In the genomic region with DNA sequence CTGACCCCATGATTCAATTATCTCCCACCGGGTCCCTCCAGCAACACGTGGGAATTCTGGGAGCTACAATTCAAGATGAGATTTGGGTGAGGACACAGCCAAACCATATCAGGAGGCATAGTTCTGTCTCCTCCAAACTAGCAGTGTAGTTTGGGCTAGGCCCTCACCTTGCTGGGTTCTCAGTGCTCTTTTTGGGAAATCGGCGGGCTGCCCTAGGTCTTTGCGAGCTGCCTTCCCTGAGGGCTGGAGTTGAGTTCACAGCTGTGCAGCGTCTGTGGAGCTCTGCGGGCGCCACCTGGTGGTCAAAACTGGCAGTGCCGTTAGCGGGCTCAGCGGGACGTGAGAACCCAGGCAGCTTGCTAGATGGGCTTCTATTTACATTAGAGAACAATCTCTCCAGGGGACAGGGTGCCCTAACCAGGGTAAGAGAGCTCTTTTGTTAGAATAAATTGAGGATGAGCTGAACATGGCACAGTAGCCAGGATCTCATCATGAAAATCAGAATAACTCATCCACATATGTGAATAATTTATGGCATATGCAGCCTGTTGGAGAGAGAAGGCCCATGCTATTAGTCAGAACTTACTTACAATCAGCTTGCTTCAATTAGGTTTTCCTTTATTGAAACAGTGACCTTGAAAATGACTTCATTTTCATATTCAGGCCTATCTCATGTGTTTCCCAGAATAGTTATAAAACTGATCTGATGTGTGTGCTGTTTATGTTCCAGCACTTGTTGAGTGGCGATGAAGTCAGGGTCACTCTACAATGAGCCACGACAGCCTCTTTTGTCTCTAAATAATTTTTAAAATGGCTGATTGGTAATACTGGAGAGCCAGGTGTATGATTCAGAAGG, we compare ENCODE assay signal across 8 cellular contexts. TPM values are rescaled to one million over a fixed set of nuclear protein-coding genes. Genes with fewer than 3 reads are reported as not detected.
DNase-seq lines count a peak whose midpoint lies in the region; ATAC-seq and TF ChIP-seq lines count a peak whose summit lies in the region.

No MANE protein-coding gene starts in this region.

- H3K27me3 ChIP-seq in HUES48 (ENCODE audit: control insufficient read depth, insufficient read depth, low read length), result peaks cover 56% of the 10 kb centered on the region
- H3K27me3 ChIP-seq in OCI-LY3 (ENCODE audit: low read depth, low read length), result peaks cover 2% of the 10 kb centered on the region; the same call in 1 of the 2 replicates
- no peaks in the 10 kb centered on the region for H3K27me3 ChIP-seq in esophagus muscularis mucosa

- no peak for TF ChIP-seq POLR2A in esophagus muscularis mucosa (IDR thresholded peaks at IDR 0.05; ENCODE audit: low read depth)

- H3K9ac ChIP-seq in HUES48 (ENCODE audit: low read depth, low read length) (no peak overlapping the region), OCI-LY3 (ENCODE audit: low read length) (no peak overlapping the region)

- peak; percentile 97 for ATAC-seq in GM21576 (IDR thresholded peaks at IDR 0.05; ENCODE audit: unreplicated experiment)

- no peaks in the 10 kb centered on the region for H3K9me3 Mint-ChIP-seq in nephron

- no peaks in the 10 kb centered on the region for H3K79me2 ChIP-seq in OCI-LY3 (ENCODE audit: low read length)

- intact Hi-C loops in esophagus muscularis mucosa (cut with DNase I), result loop anchor here (2.0 to 10.0 kb wide), 2 partner anchors 215 to 555 kb away; no protein-coding TSS in a partner anchor

- H2AFZ ChIP-seq in OCI-LY3 (ENCODE audit: low read depth, low read length), result 0 out of 2 replicates have a peak overlapping the region, but pooled peaks have one; percentile 70

- whole genome bisulfite sequencing in esophagus muscularis mucosa, result 29% methylated on average over 8 of the region's 14 CpGs

- 0 out of 2 replicates have a peak overlapping the region, but pooled peaks have one; percentile 8 for H3K4me3 ChIP-seq in HUES48 (ENCODE audit: low read depth, low read length)
- peak overlapping the region; percentile 43 for H3K4me3 ChIP-seq in OCI-LY3 (ENCODE audit: low read length)
- no peak overlapping the region for H3K4me3 ChIP-seq in esophagus muscularis mucosa

- H3K4me3 Mint-ChIP-seq in nephron, result peak overlapping the region in 1 of 3 experiments; percentile 11

- no peaks in the 10 kb centered on the region for H3K36me3 Mint-ChIP-seq in nephron (ENCODE audit: low read depth)

- peaks cover 10% of the 10 kb centered on the region for H3K4me1 Mint-ChIP-seq in nephron

- TF ChIP-seq EP300 in esophagus muscularis mucosa (IDR thresholded peaks at IDR 0.05), result no peak

- no peaks in the 10 kb centered on the region for H4K20me1 ChIP-seq in OCI-LY3 (ENCODE audit: insufficient read depth, low read length)

- DNase-seq in DMS79 treated with DMSO at 0.1 percent for 48 hours (lab: John Stamatoyannopoulos, UW) (peak; percentile 56), activated T-cell treated with anti-CD3 and anti-CD28 coated beads for 1 hour (ENCODE audit: low read depth) (peak; percentile 91), esophagus muscularis mucosa (ENCODE audit: extremely low spot score) (peak; percentile 97)
- peak; percentile 60 to 90 (median 80) for DNase-seq in stimulated activated naive CD4-positive, alpha-beta T cell (lab: John Stamatoyannopoulos, UW)

- peaks cover 21% of the 10 kb centered on the region for H3K27me3 Mint-ChIP-seq in nephron (ENCODE audit: low read depth)

- no peak overlapping the region for H3K27ac Mint-ChIP-seq in nephron

- H3K36me3 ChIP-seq in HUES48 (ENCODE audit: control insufficient read depth, insufficient read depth, low read length), result no peaks in the 10 kb centered on the region
- no peaks in the 10 kb centered on the region for H3K36me3 ChIP-seq in OCI-LY3 (replicated peaks; ENCODE audit: low read depth, low read length)
- no peaks in the 10 kb centered on the region for H3K36me3 ChIP-seq in esophagus muscularis mucosa

- peak overlapping the region; percentile 68 for H3K4me2 ChIP-seq in OCI-LY3 (ENCODE audit: low read length)

- peaks cover 4% of the 10 kb centered on the region; the same call in 1 of the 2 replicates for H3K4me1 ChIP-seq in HUES48 (ENCODE audit: control insufficient read depth, insufficient read depth, low read length)
- no peaks in the 10 kb centered on the region; the same call in 1 of the 2 replicates for H3K4me1 ChIP-seq in OCI-LY3 (ENCODE audit: low read length)
- peaks cover 3 to 13% (median 9%) of the 10 kb centered on the region in 4 donors for H3K4me1 ChIP-seq in esophagus muscularis mucosa

- TF ChIP-seq CTCF in OCI-LY3 (IDR thresholded peaks at IDR 0.05; ENCODE audit: low read depth, low read length) (peak; percentile 86), esophagus muscularis mucosa (IDR thresholded peaks at IDR 0.05) (peak in 2 of 3 experiments; percentile 90 to 93), nephron (IDR thresholded peaks at IDR 0.05; ENCODE audit: unreplicated experiment in 3 of 3) (peak; percentile 96 to 99 (median 98))

- H3K9me3 ChIP-seq in HUES48 (ENCODE audit: control insufficient read depth, insufficient read depth, low read length) (no peaks in the 10 kb centered on the region), OCI-LY3 (ENCODE audit: insufficient read depth, low read length) (no peaks in the 10 kb centered on the region), esophagus muscularis mucosa (no peaks in the 10 kb centered on the region)

- no peak overlapping the region for H3K27ac ChIP-seq in HUES48 (ENCODE audit: low read depth, low read length)
- no peak overlapping the region for H3K27ac ChIP-seq in OCI-LY3 (ENCODE audit: low read length)
- H3K27ac ChIP-seq in esophagus muscularis mucosa (replicated peaks in 1 of 4), result no peak overlapping the region

RNA-seq across cellular contexts. Expression of a gene that starts 27.4 kb away (rescaled TPM):
- total RNA-seq in esophagus muscularis mucosa, result 100 to 1,000 TPM in 3 of 4 donors, 10 to 100 TPM in 1; 94.6 to 143 (median 116) TPM

Comparison
In these comparisons a context has a peak if more than half of its experiments do, and no peak if none do; other contexts are left out.
1. H3K4me3 ChIP-seq: peak in HUES48 (single experiment) and OCI-LY3 (single experiment); none in esophagus muscularis mucosa (0 of 4).
2. Peak in every context shown above with its lines, with median percentiles within 50 percentile points of each other: DNase-seq and CTCF ChIP-seq.